In the genomic region with DNA sequence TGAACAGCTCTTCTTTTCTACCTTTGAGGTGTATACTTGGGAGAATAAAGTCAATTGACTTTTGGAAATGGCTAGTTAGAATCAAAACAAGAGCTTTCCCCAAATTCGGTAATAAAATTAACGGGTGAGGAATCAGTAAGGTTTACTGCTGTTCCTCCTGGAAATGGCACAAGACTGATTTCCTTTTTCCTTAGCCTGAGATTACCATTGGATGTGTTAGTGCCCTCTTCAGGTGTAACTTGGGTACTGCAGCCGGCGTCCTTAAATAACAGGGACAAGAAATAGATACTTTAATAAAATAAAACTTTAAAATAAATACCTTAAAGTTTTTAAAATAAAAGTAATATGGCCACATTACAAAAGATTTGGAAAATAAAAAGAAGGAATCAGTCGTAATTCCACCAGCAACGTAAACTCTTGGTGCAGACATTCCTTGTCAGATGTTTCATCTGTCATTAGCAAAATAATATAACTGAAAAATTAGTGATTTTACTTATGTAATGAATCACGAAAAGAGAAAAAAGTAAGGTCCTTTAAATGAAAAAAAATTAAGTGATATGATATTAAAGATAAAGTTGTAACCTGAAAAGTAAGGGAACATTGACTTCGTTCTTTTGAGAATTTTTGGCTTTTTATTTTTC, we compare ENCODE assay signal across 1 cellular context.
TF ChIP-seq lines count a peak whose summit lies in the region.

No MANE protein-coding gene starts in this region.

TF ChIP-seq in Ishikawa, 13 proteins besides CTCF, POLR2A, EP300 and RAD21 (continued from another document):
- TF ChIP-seq, protein P1, sequence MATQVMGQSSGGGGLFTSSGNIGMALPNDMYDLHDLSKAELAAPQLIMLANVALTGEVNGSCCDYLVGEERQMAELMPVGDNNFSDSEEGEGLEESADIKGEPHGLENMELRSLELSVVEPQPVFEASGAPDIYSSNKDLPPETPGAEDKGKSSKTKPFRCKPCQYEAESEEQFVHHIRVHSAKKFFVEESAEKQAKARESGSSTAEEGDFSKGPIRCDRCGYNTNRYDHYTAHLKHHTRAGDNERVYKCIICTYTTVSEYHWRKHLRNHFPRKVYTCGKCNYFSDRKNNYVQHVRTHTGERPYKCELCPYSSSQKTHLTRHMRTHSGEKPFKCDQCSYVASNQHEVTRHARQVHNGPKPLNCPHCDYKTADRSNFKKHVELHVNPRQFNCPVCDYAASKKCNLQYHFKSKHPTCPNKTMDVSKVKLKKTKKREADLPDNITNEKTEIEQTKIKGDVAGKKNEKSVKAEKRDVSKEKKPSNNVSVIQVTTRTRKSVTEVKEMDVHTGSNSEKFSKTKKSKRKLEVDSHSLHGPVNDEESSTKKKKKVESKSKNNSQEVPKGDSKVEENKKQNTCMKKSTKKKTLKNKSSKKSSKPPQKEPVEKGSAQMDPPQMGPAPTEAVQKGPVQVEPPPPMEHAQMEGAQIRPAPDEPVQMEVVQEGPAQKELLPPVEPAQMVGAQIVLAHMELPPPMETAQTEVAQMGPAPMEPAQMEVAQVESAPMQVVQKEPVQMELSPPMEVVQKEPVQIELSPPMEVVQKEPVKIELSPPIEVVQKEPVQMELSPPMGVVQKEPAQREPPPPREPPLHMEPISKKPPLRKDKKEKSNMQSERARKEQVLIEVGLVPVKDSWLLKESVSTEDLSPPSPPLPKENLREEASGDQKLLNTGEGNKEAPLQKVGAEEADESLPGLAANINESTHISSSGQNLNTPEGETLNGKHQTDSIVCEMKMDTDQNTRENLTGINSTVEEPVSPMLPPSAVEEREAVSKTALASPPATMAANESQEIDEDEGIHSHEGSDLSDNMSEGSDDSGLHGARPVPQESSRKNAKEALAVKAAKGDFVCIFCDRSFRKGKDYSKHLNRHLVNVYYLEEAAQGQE (IDR thresholded peaks at IDR 0.05; ENCODE audit: low read depth), result no peak
